Comparison of ENCODE assay signal across 20 cellular contexts in the genomic region with DNA sequence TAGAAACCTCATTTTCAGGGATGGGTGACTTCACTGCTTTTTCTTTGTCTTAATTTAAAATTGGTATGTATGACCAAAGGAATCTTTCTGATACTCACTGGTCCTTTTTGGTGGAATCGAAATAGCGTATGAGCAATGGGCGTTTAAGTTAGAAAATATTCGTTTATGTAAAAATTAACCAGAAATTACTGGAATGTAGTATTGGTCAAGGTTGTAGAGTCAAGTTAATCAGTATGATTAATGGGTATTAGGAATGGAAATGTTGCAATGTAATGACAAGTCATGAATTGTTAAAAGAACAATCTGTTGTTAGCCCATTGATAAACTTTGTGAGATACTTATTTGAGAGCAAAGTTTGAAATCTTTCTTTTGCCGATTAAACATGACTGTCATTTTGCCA. TPM values are rescaled to one million over a fixed set of nuclear protein-coding genes. Genes with fewer than 3 reads are reported as not detected.
DNase-seq lines count a peak whose midpoint lies in the region; ATAC-seq, FAIRE-seq and TF ChIP-seq lines count a peak whose summit lies in the region.
"Had no signal": no experiment of that assay in that cellular context is flagged by ENCODE, and none has a peak within 500 bp of the region (broad histone marks: within the 10 kb centered on the region; RNA-seq: fewer than 3 reads in every experiment).

No MANE protein-coding gene starts in this region.

- intact Hi-C loops in Calu3 (cut with micrococcal nuclease; ENCODE audit: unreplicated experiment) (no loop called here), colonic mucosa (cut with DNase I) (no loop called here)

- WGBS in suprapubic skin = 95% methylated on average over 5 of the region's 5 CpGs

- TF ChIP-seq EP300 in suprapubic skin (IDR thresholded peaks at IDR 0.05) = no peak

- H3K9ac ChIP-seq in colonic mucosa (ENCODE audit: low read depth in 2 of 2, low read length in 2 of 2) = no peak overlapping the region
- H3K9ac ChIP-seq: BLaER1 had no signal

- H3K27me3 ChIP-seq in colonic mucosa (no peaks in the 10 kb centered on the region), suprapubic skin (no peaks in the 10 kb centered on the region)
- H3K27me3 ChIP-seq: BLaER1 had no signal

- H3K36me3 Mint-ChIP-seq in Calu3 (ENCODE audit: insufficient read depth, unreplicated experiment) (peaks cover 20% of the 10 kb centered on the region), osteocyte (ENCODE audit: unreplicated experiment) (peaks cover 5% of the 10 kb centered on the region)

- TF ChIP-seq POLR2A in suprapubic skin (IDR thresholded peaks at IDR 0.05) = no peak

- H3K4me3 Mint-ChIP-seq in Calu3 (ENCODE audit: low read depth, unreplicated experiment) (peak overlapping the region; percentile 31), osteocyte (ENCODE audit: unreplicated experiment) (no peak overlapping the region)
- H3K4me3 Mint-ChIP-seq in stimulated activated naive CD8-positive, alpha-beta T cell treated with anti-CD3 and anti-CD28 coated beads, Interleukin-15, amount 100 ng/mL, for 72 hours = no peak overlapping the region
- H3K4me3 Mint-ChIP-seq: CD4-positive, CD25-positive, alpha-beta regulatory T cell had no signal

- H3K4me1 Mint-ChIP-seq in Calu3 (ENCODE audit: low read depth, unreplicated experiment) = peaks cover 89% of the 10 kb centered on the region
- H3K4me1 Mint-ChIP-seq in osteocyte (ENCODE audit: unreplicated experiment) = peaks cover 73% of the 10 kb centered on the region
- peaks cover 78% of the 10 kb centered on the region for H3K4me1 Mint-ChIP-seq in stimulated activated naive CD8-positive, alpha-beta T cell treated with anti-CD3 and anti-CD28 coated beads, Interleukin-15, amount 100 ng/mL, for 72 hours

- no peak overlapping the region for H3K4me3 ChIP-seq in fibroblast of the aortic adventitia (ENCODE audit: low read depth, low read length)
- no peak overlapping the region for H3K4me3 ChIP-seq in colonic mucosa
- H3K4me3 ChIP-seq in suprapubic skin = no peak overlapping the region
- H3K4me3 ChIP-seq: BLaER1, K562 had no signal

- FAIRE-seq in RCC 7860 (lab: Jason Lieb, UNC) = peak; percentile 85
- FAIRE-seq: HepG2, K562 had no signal

- TF ChIP-seq CTCF in Calu3 (IDR thresholded peaks at IDR 0.05; ENCODE audit: unreplicated experiment) (no peak), fibroblast of the aortic adventitia (IDR thresholded peaks at IDR 0.05; ENCODE audit: insufficient read depth, low read length) (no peak), osteocyte (IDR thresholded peaks at IDR 0.05) (no peak), colonic mucosa (IDR thresholded peaks at IDR 0.05) (no peak), suprapubic skin (IDR thresholded peaks at IDR 0.05) (no peak)

- H3K4me1 ChIP-seq in colonic mucosa (peaks cover 11% of the 10 kb centered on the region), suprapubic skin (peaks cover 31% of the 10 kb centered on the region)

- no TSS peak for BruUV-seq in Calu3 (replicated peaks; lab: Mats Ljungman, UMichigan)

- DNase-seq in Calu3 (no peak), RCC 7860 (ENCODE audit: low spot score) (no peak), fibroblast of the aortic adventitia (ENCODE audit: low read depth) (peak; percentile 20), osteocyte (ENCODE audit: extremely low spot score, unreplicated experiment) (no peak), colonic mucosa (no peak), suprapubic skin (ENCODE audit: low spot score in 2 of 2) (no peak)
- DNase-seq in stimulated activated naive CD8-positive, alpha-beta T cell treated with anti-CD3 and anti-CD28 coated beads, Interleukin-15, amount 100 ng/mL, for 72 hours = no peak
- DNase-seq in activated effector memory CD4-positive, alpha-beta T cell treated with Interleukin-2 at 50 U/mL for 16 hours = no peak
- DNase-seq: CD4-positive, CD25-positive, alpha-beta regulatory T cell; MV-4-11; NCI-H1105; NCI-H1436 treated with DMSO at 0.1 percent for 48 hours; NCI-H187 treated with DMSO at 0.1 percent for 48 hours; NCI-H524; NCI-H748 treated with DMSO at 0.1 percent for 48 hours; PC-3; SHP77 had no signal

- no peaks in the 10 kb centered on the region for H3K9me3 ChIP-seq in colonic mucosa
- no peaks in the 10 kb centered on the region for H3K9me3 ChIP-seq in suprapubic skin

- no peak for ATAC-seq in stimulated activated naive CD8-positive, alpha-beta T cell treated with anti-CD3 and anti-CD28 coated beads, Interleukin-15, amount 100 ng/mL, for 72 hours
- ATAC-seq: HepG2, K562, PC-3 had no signal

- no peaks in the 10 kb centered on the region for H3K36me3 ChIP-seq in colonic mucosa
- H3K36me3 ChIP-seq in suprapubic skin = no peaks in the 10 kb centered on the region
- H3K36me3 ChIP-seq: BLaER1 had no signal

- no peaks in the 10 kb centered on the region for H3K27me3 Mint-ChIP-seq in Calu3 (ENCODE audit: unreplicated experiment)
- no peaks in the 10 kb centered on the region for H3K27me3 Mint-ChIP-seq in osteocyte (ENCODE audit: unreplicated experiment)
- H3K27me3 Mint-ChIP-seq in stimulated activated naive CD8-positive, alpha-beta T cell treated with anti-CD3 and anti-CD28 coated beads, Interleukin-15, amount 100 ng/mL, for 72 hours = no peaks in the 10 kb centered on the region
- H3K27me3 Mint-ChIP-seq: CD4-positive, CD25-positive, alpha-beta regulatory T cell had no signal

- H3K9me3 Mint-ChIP-seq in Calu3 (ENCODE audit: low read depth, unreplicated experiment) (no peaks in the 10 kb centered on the region), osteocyte (ENCODE audit: unreplicated experiment) (no peaks in the 10 kb centered on the region)
- H3K9me3 Mint-ChIP-seq in stimulated activated naive CD8-positive, alpha-beta T cell treated with anti-CD3 and anti-CD28 coated beads, Interleukin-15, amount 100 ng/mL, for 72 hours = no peaks in the 10 kb centered on the region
- H3K9me3 Mint-ChIP-seq: CD4-positive, CD25-positive, alpha-beta regulatory T cell had no signal

- peak overlapping the region; percentile 50 for H3K27ac Mint-ChIP-seq in Calu3 (ENCODE audit: unreplicated experiment)
- peak overlapping the region; percentile 39 for H3K27ac Mint-ChIP-seq in osteocyte (ENCODE audit: unreplicated experiment)
- H3K27ac Mint-ChIP-seq in stimulated activated naive CD8-positive, alpha-beta T cell treated with anti-CD3 and anti-CD28 coated beads, Interleukin-15, amount 100 ng/mL, for 72 hours = no peak overlapping the region
- H3K27ac Mint-ChIP-seq: CD4-positive, CD25-positive, alpha-beta regulatory T cell had no signal

- no peak overlapping the region for H3K27ac ChIP-seq in colonic mucosa
- no peak overlapping the region for H3K27ac ChIP-seq in suprapubic skin
- H3K27ac ChIP-seq: BLaER1 had no signal

- CTCF ChIA-PET in Calu3 (lab: Charles Lee) = interaction anchor here (5.3 to 5.9 kb wide), 2 partner anchors 13 to 85 kb away, joined by 34 to 85 read pairs; no protein-coding TSS in a partner anchor

RNA-seq across cellular contexts. Expression of gene AKAP13, which starts 36.9 kb away (rescaled TPM):
- 145 and 169 TPM in 2 replicates for total RNA-seq in Calu3 (2022)
- total RNA-seq in fibroblast of the aortic adventitia (ENCODE audit: low replicate concordance) = 87.7 and 89.9 TPM in 2 replicates
- total RNA-seq in osteocyte = 146 and 161 TPM in 2 replicates
- 100 to 1,000 TPM in 1 of 2 donors, 10 to 100 TPM in 1; 87.3 to 106 TPM for total RNA-seq in colonic mucosa
- 100 to 1,000 TPM; 124 to 249 (median 163) TPM for total RNA-seq in suprapubic skin

Comparison
In these comparisons a context has a peak if more than half of its experiments do, and no peak if none do; other contexts are left out.
1. H3K27ac Mint-ChIP-seq: peak in Calu3 (single experiment) and osteocyte (single experiment); none in stimulated activated naive CD8-positive, alpha-beta T cell treated with anti-CD3 and anti-CD28 coated beads, Interleukin-15, amount 100 ng/mL, for 72 hours (0 of 2).